Comparison of ENCODE assay signal across 18 cellular contexts in genomic region chr11:117973446-117973922, GRCh38. TPM values are rescaled to one million over a fixed set of nuclear protein-coding genes. Genes with fewer than 3 reads are reported as not detected.
DNase-seq lines count a peak whose midpoint lies in the region; ATAC-seq, FAIRE-seq and TF ChIP-seq lines count a peak whose summit lies in the region.
"Had no signal": no experiment of that assay in that cellular context is flagged by ENCODE, and none has a peak within 500 bp of the region (broad histone marks: within the 10 kb centered on the region; RNA-seq: fewer than 3 reads in every experiment).

No MANE protein-coding gene starts in this region.

- H3K27ac Mint-ChIP-seq in activated CD4-positive, alpha-beta T cell treated with anti-CD3 and anti-CD28 coated beads, Interleukin-2, amount 10 ng/mL, durations not matched to agents 24 days and 14 days = peak overlapping the region; percentile 21
- peak overlapping the region; percentile 74 for H3K27ac Mint-ChIP-seq in activated naive CD8-positive, alpha-beta T cell treated with anti-CD3 and anti-CD28 coated beads, Interleukin-2, amount 10 ng/mL, durations not matched to agents 7 days and 5 days
- H3K27ac Mint-ChIP-seq: GM23338 had no signal

- ATAC-seq in activated naive CD8-positive, alpha-beta T cell treated with anti-CD3 and anti-CD28 coated beads, Interleukin-2, amount 10 ng/mL, durations not matched to agents 7 days and 5 days (ENCODE audit: low read depth) = no peak
- ATAC-seq: GM23338 had no signal

- H3K27ac ChIP-seq in small intestine (ENCODE audit: low read depth in 1 of 2, low read length in 1 of 2) = no peak overlapping the region
- no peak overlapping the region for H3K27ac ChIP-seq in tibial artery
- H3K27ac ChIP-seq: body of pancreas, right lobe of liver, SK-N-MC, uterus had no signal

- H3K36me3 ChIP-seq in small intestine (ENCODE audit: control insufficient read depth in 2 of 2, insufficient read depth in 2 of 2, low read length in 2 of 2) = no peaks in the 10 kb centered on the region
- H3K36me3 ChIP-seq in tibial artery = no peaks in the 10 kb centered on the region
- H3K36me3 ChIP-seq: right lobe of liver, uterus had no signal

- POLR2A ChIA-PET in activated naive CD8-positive, alpha-beta T cell treated with anti-CD3 and anti-CD28 coated beads, Interleukin-2, amount 10 ng/mL, durations not matched to agents 7 days and 5 days (lab: Charles Lee) = interaction anchor here (0.8 to 6.6 kb wide), 4 partner anchors 15 to 34 kb away, joined by 3 to 64 read pairs (median 19); partner anchors contain the start of gene IL10RA

- intact Hi-C loops in activated CD4-positive, alpha-beta T cell treated with anti-CD3 and anti-CD28 coated beads, Interleukin-2, amount 10 ng/mL, durations not matched to agents 24 days and 14 days (cut with micrococcal nuclease) = no loop called here
- intact Hi-C loops in tibial artery (cut with DNase I; ENCODE audit: low total_unique reads) = no loop called here

- WGBS in small intestine, 3 donors = 88% methylated on average over 4 of the region's 4 CpGs

- DNase-seq in activated CD4-positive, alpha-beta T cell treated with anti-CD3 and anti-CD28 coated beads, Interleukin-2, amount 10 ng/mL, durations not matched to agents 24 days and 14 days = no peak
- no peak for DNase-seq in activated CD4-positive, alpha-beta T cell treated with anti-CD3 and anti-CD28 coated beads for 4 hours
- peak; percentile 81 to 85 for DNase-seq in NOMO-1 (lab: John Stamatoyannopoulos, UW; ENCODE audit: unreplicated experiment in 2 of 2)
- no peak for DNase-seq in activated naive CD8-positive, alpha-beta T cell treated with anti-CD3 and anti-CD28 coated beads, Interleukin-2, amount 10 ng/mL, durations not matched to agents 7 days and 5 days
- peak; percentile 68 for DNase-seq in small intestine
- no peak for DNase-seq in DMS79 treated with DMSO at 0.1 percent for 48 hours (lab: John Stamatoyannopoulos, UW)
- no peak for DNase-seq in NCI-H1048 (lab: John Stamatoyannopoulos, UW)
- no peak for DNase-seq in tibial artery
- DNase-seq: activated effector memory CD4-positive, alpha-beta T cell treated with Interleukin-2 at 50 U/mL for 16 hours; body of pancreas; Calu3; effector CD4-positive, alpha-beta T cell; stimulated activated CD4-positive, alpha-beta T cell treated with anti-CD3 and anti-CD28 coated beads, Interleukin-4, amount 100 ng/mL, for 24 hours; uterus had no signal

- H3K4me1 ChIP-seq in small intestine (ENCODE audit: control insufficient read depth in 2 of 2, insufficient read depth in 1 of 2, low read depth in 1 of 2, low read length in 1 of 2) (peaks cover 3 to 8% of the 10 kb centered on the region in 2 donors), tibial artery (no peaks in the 10 kb centered on the region)
- H3K4me1 ChIP-seq: right lobe of liver, uterus had no signal

- no peaks in the 10 kb centered on the region for H3K9me3 ChIP-seq in small intestine (ENCODE audit: control insufficient read depth, low read depth)
- H3K9me3 ChIP-seq in tibial artery = no peaks in the 10 kb centered on the region
- H3K9me3 ChIP-seq: body of pancreas, right lobe of liver, uterus had no signal

- peak overlapping the region; percentile 21 for H3K4me3 Mint-ChIP-seq in activated CD4-positive, alpha-beta T cell treated with anti-CD3 and anti-CD28 coated beads, Interleukin-2, amount 10 ng/mL, durations not matched to agents 24 days and 14 days
- peak overlapping the region; percentile 8 for H3K4me3 Mint-ChIP-seq in activated naive CD8-positive, alpha-beta T cell treated with anti-CD3 and anti-CD28 coated beads, Interleukin-2, amount 10 ng/mL, durations not matched to agents 7 days and 5 days
- H3K4me3 Mint-ChIP-seq: GM23338 had no signal

- peaks cover 31% of the 10 kb centered on the region for H3K36me3 Mint-ChIP-seq in activated CD4-positive, alpha-beta T cell treated with anti-CD3 and anti-CD28 coated beads, Interleukin-2, amount 10 ng/mL, durations not matched to agents 24 days and 14 days (ENCODE audit: low read depth)
- H3K36me3 Mint-ChIP-seq in activated naive CD8-positive, alpha-beta T cell treated with anti-CD3 and anti-CD28 coated beads, Interleukin-2, amount 10 ng/mL, durations not matched to agents 7 days and 5 days = peaks cover 32% of the 10 kb centered on the region

- no peak for FAIRE-seq in small intestine (lab: Jason Lieb, UNC)

- H3K4me3 ChIP-seq in small intestine (ENCODE audit: low read depth in 1 of 2, low read length in 2 of 2) (no peak overlapping the region), tibial artery (no peak overlapping the region)
- H3K4me3 ChIP-seq: body of pancreas, GM23338, right lobe of liver, SK-N-MC, uterus had no signal

- H3K27me3 Mint-ChIP-seq in activated CD4-positive, alpha-beta T cell treated with anti-CD3 and anti-CD28 coated beads, Interleukin-2, amount 10 ng/mL, durations not matched to agents 24 days and 14 days = no peaks in the 10 kb centered on the region
- no peaks in the 10 kb centered on the region for H3K27me3 Mint-ChIP-seq in activated naive CD8-positive, alpha-beta T cell treated with anti-CD3 and anti-CD28 coated beads, Interleukin-2, amount 10 ng/mL, durations not matched to agents 7 days and 5 days

- peaks cover 83% of the 10 kb centered on the region for H3K4me1 Mint-ChIP-seq in activated CD4-positive, alpha-beta T cell treated with anti-CD3 and anti-CD28 coated beads, Interleukin-2, amount 10 ng/mL, durations not matched to agents 24 days and 14 days
- peaks cover 81% of the 10 kb centered on the region for H3K4me1 Mint-ChIP-seq in activated naive CD8-positive, alpha-beta T cell treated with anti-CD3 and anti-CD28 coated beads, Interleukin-2, amount 10 ng/mL, durations not matched to agents 7 days and 5 days
- H3K4me1 Mint-ChIP-seq: GM23338 had no signal

- TF ChIP-seq CTCF in tibial artery (IDR thresholded peaks at IDR 0.05) = no peak

- H3K27me3 ChIP-seq in small intestine (ENCODE audit: control insufficient read depth in 2 of 2, insufficient read depth in 2 of 2, low read length in 2 of 2) = no peaks in the 10 kb centered on the region
- H3K27me3 ChIP-seq in tibial artery = peaks cover 0 to 29% of the 10 kb centered on the region in 2 donors
- H3K27me3 ChIP-seq: body of pancreas, right lobe of liver, uterus had no signal

- peaks cover 6% of the 10 kb centered on the region for H3K9me3 Mint-ChIP-seq in activated CD4-positive, alpha-beta T cell treated with anti-CD3 and anti-CD28 coated beads, Interleukin-2, amount 10 ng/mL, durations not matched to agents 24 days and 14 days
- peaks cover 3% of the 10 kb centered on the region for H3K9me3 Mint-ChIP-seq in activated naive CD8-positive, alpha-beta T cell treated with anti-CD3 and anti-CD28 coated beads, Interleukin-2, amount 10 ng/mL, durations not matched to agents 7 days and 5 days
- H3K9me3 Mint-ChIP-seq: GM23338 had no signal

RNA-seq across cellular contexts. Expression of gene IL10RA, which starts 12.7 kb away (rescaled TPM):
- 86.6 and 89.9 TPM in 2 replicates for total RNA-seq in activated CD4-positive, alpha-beta T cell treated with anti-CD3 and anti-CD28 coated beads, Interleukin-2, amount 10 ng/mL, durations not matched to agents 24 days and 14 days
- 100 to 1,000 TPM; 304 TPM for total RNA-seq in activated naive CD8-positive, alpha-beta T cell treated with anti-CD3 and anti-CD28 coated beads, Interleukin-2, amount 10 ng/mL, durations not matched to agents 7 days and 5 days
- 1 to 10 TPM; 1.1 to 9.3 (median 4.3) TPM for polyA plus RNA-seq in small intestine
- total RNA-seq: A673 had no signal
- polyA plus RNA-seq: GM23338 had no signal

RNA-seq across cellular contexts. Expression of gene TMPRSS13, which starts 44.3 kb away (rescaled TPM):
- total RNA-seq in activated CD4-positive, alpha-beta T cell treated with anti-CD3 and anti-CD28 coated beads, Interleukin-2, amount 10 ng/mL, durations not matched to agents 24 days and 14 days = 1.2 and 1.5 TPM in 2 replicates
- total RNA-seq in activated naive CD8-positive, alpha-beta T cell treated with anti-CD3 and anti-CD28 coated beads, Interleukin-2, amount 10 ng/mL, durations not matched to agents 7 days and 5 days = 1 to 10 TPM; 2.7 to 5.0 TPM
- polyA plus RNA-seq in small intestine = under 1 TPM in 1 of 3 donors, not detected in 2; 0.18 TPM
- total RNA-seq: A673 had no signal
- polyA plus RNA-seq: GM23338 had no signal

Comparison
In these comparisons a context has a peak if more than half of its experiments do, and no peak if none do; other contexts are left out.
1. DNase-seq: peak in NOMO-1 (2 of 2) and small intestine (single experiment); none in activated CD4-positive, alpha-beta T cell treated with anti-CD3 and anti-CD28 coated beads, Interleukin-2, amount 10 ng/mL, durations not matched to agents 24 days and 14 days (single experiment), activated CD4-positive, alpha-beta T cell treated with anti-CD3 and anti-CD28 coated beads for 4 hours (0 of 2), activated naive CD8-positive, alpha-beta T cell treated with anti-CD3 and anti-CD28 coated beads, Interleukin-2, amount 10 ng/mL, durations not matched to agents 7 days and 5 days (single experiment), DMS79 treated with DMSO at 0.1 percent for 48 hours (single experiment), NCI-H1048 (single experiment) and tibial artery (0 of 2).